ENCODE assay signal across 19 cellular contexts in genomic region chr11:125284209-125284608, GRCh38.
"Had no signal": no experiment of that assay in that cellular context is flagged by ENCODE, and none has a peak within 500 bp of the region (broad histone marks: within the 10 kb centered on the region; RNA-seq: fewer than 3 reads in every experiment).

No MANE protein-coding gene starts in this region.

- ATAC-seq: heart left ventricle; mucosa of descending colon; stimulated activated memory B cell treated with anti-CD40 and anti-IgM and Interleukin-4, amounts not matched to agents 10 μg/mL and 1 μg/mL and 100 μg/mL, for 72 hours; upper lobe of right lung had no signal

- H3K4me3 Mint-ChIP-seq: dendritic cell treated with granulocyte-macrophage colony-stimulating factor and Interleukin-4, amounts not matched to agents 40 ng/mL and 50 ng/mL, for 4 days; nephron progenitor cell; stimulated activated memory B cell treated with anti-CD40 and anti-IgM and Interleukin-4, amounts not matched to agents 10 μg/mL and 1 μg/mL and 100 μg/mL, for 72 hours; stimulated activated naive CD8-positive, alpha-beta T cell treated with anti-CD3 and anti-CD28 coated beads, Interleukin-15, Interleukin-2, amounts not matched to agents 100 ng/mL and 50 ng/mL, for 24 hours had no signal

- H3K4me1 Mint-ChIP-seq: stimulated activated memory B cell treated with anti-CD40 and anti-IgM and Interleukin-4, amounts not matched to agents 10 μg/mL and 1 μg/mL and 100 μg/mL, for 72 hours had no signal

- H3K4me3 ChIP-seq: heart left ventricle, mucosa of descending colon, ovary, spleen, testis, tibial nerve, upper lobe of right lung, vagina had no signal

- H3K27ac Mint-ChIP-seq: dendritic cell treated with granulocyte-macrophage colony-stimulating factor and Interleukin-4, amounts not matched to agents 40 ng/mL and 50 ng/mL, for 4 days; nephron progenitor cell; stimulated activated memory B cell treated with anti-CD40 and anti-IgM and Interleukin-4, amounts not matched to agents 10 μg/mL and 1 μg/mL and 100 μg/mL, for 72 hours; stimulated activated naive CD8-positive, alpha-beta T cell treated with anti-CD3 and anti-CD28 coated beads, Interleukin-15, Interleukin-2, amounts not matched to agents 100 ng/mL and 50 ng/mL, for 24 hours had no signal

- H3K27ac ChIP-seq: neutrophil, ovary, spleen, testis, upper lobe of right lung, vagina had no signal

- H3K9me3 ChIP-seq: heart left ventricle, mucosa of descending colon, neutrophil, ovary, spleen, testis, tibial nerve, upper lobe of right lung, vagina had no signal

- H3K9me3 Mint-ChIP-seq: dendritic cell treated with granulocyte-macrophage colony-stimulating factor and Interleukin-4, amounts not matched to agents 40 ng/mL and 50 ng/mL, for 4 days; nephron progenitor cell; stimulated activated memory B cell treated with anti-CD40 and anti-IgM and Interleukin-4, amounts not matched to agents 10 μg/mL and 1 μg/mL and 100 μg/mL, for 72 hours; stimulated activated naive CD8-positive, alpha-beta T cell treated with anti-CD3 and anti-CD28 coated beads, Interleukin-15, Interleukin-2, amounts not matched to agents 100 ng/mL and 50 ng/mL, for 24 hours had no signal

- H3K36me3 Mint-ChIP-seq: stimulated activated memory B cell treated with anti-CD40 and anti-IgM and Interleukin-4, amounts not matched to agents 10 μg/mL and 1 μg/mL and 100 μg/mL, for 72 hours had no signal

- H3K36me3 ChIP-seq: heart left ventricle, neutrophil, ovary, spleen, tibial nerve, upper lobe of right lung, vagina had no signal

- H3K4me1 ChIP-seq: upper lobe of right lung had no signal

- H3K27me3 ChIP-seq: heart left ventricle, ovary, testis, tibial nerve, upper lobe of right lung, vagina had no signal

- DNase-seq: heart left ventricle; hippocampal formation; kidney glomerular epithelial cell; mucosa of descending colon; nephron progenitor cell; ovary; right cardiac atrium; spleen; stimulated activated CD4-positive, alpha-beta T cell treated with anti-CD3 and anti-CD28 coated beads, Interleukin-15, amount 100 ng/mL, for 24 hours; stimulated activated CD4-positive, alpha-beta T cell treated with anti-CD3 and anti-CD28 coated beads, Interleukin-1b, Interleukin-23, amount 100 ng/mL, for 48 hours; stimulated activated CD4-positive, alpha-beta T cell treated with anti-CD3 and anti-CD28 coated beads, Interleukin-4, amount 100 ng/mL, for 24 hours; testis; upper lobe of right lung had no signal
